Comparison of ENCODE assay signal across 10 cellular contexts in the genomic region with DNA sequence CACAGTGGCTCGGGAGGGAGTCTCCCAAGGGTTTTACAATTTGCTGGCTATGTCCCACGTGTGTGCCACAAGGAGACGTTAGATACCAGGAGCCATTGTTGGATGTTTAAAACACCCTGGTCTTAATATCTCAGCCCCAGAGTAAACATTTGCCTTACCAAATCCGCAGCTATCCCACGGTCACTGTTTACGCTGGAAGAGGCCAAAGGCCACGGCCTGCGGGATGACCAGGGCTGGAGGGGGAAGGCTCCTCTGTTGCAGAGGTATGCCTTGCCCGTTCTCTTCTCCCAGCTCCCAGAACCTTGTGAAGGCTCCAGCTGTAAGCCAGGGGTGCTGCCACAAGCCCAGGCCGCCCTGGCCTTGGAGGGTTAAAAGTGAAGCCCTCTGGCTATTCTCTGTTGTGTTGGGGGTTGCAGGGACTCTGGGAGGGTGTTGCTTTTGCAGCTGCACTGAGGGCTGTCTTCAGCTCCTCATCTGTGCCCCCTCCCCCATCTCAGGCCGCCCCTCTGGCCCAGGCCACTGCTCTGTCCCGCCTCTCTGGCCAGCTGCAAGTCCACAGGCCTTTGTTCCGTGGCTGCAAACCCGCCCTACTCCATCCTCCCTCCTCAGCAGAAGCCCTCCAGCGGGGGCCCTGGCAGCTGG. TPM values are rescaled to one million over a fixed set of nuclear protein-coding genes. Genes with fewer than 3 reads are reported as not detected.
DNase-seq lines count a peak whose midpoint lies in the region; ATAC-seq, FAIRE-seq and TF ChIP-seq lines count a peak whose summit lies in the region.
"Had no signal": no experiment of that assay in that cellular context is flagged by ENCODE, and none has a peak within 500 bp of the region (broad histone marks: within the 10 kb centered on the region; RNA-seq: fewer than 3 reads in every experiment).

No MANE protein-coding gene starts in this region.

- H2AFZ ChIP-seq in Karpas-422 (ENCODE audit: low read length), result no peak overlapping the region

- H3K27me3 Mint-ChIP-seq in central memory CD8-positive, alpha-beta T cell, result peaks cover 28% of the 10 kb centered on the region

- FAIRE-seq in kidney (lab: Jason Lieb, UNC), result no peak
- FAIRE-seq: endometrium had no signal

- intact Hi-C loops in kidney (cut with DNase I), result no loop called here

- no peaks in the 10 kb centered on the region for H3K79me2 ChIP-seq in Karpas-422 (ENCODE audit: low read length)

- peaks cover 62% of the 10 kb centered on the region for H3K4me1 Mint-ChIP-seq in central memory CD8-positive, alpha-beta T cell

- no peak for DNase-seq in central memory CD8-positive, alpha-beta T cell (ENCODE audit: low spot score in 2 of 2)
- peak; percentile 77 for DNase-seq in kidney
- DNase-seq in Karpas-422, result no peak
- DNase-seq in activated T-cell treated with anti-CD3 and anti-CD28 coated beads for 4 hours, result no peak

- H3K27me3 ChIP-seq in HUES48 (ENCODE audit: control insufficient read depth, insufficient read depth, low read length) (peaks cover 9% of the 10 kb centered on the region), Karpas-422 (ENCODE audit: low read length) (no peaks in the 10 kb centered on the region)

- H3K36me3 ChIP-seq in HUES48 (ENCODE audit: control insufficient read depth, insufficient read depth, low read length), result 0 out of 2 replicates have a peak, but pooled peaks cover 3% of the 10 kb centered on the region
- H3K36me3 ChIP-seq in kidney (ENCODE audit: control insufficient read depth in 1 of 2, insufficient read depth in 2 of 2, low read length in 2 of 2), result no peaks in the 10 kb centered on the region
- H3K36me3 ChIP-seq in Karpas-422 (ENCODE audit: insufficient read depth, low read length), result no peaks in the 10 kb centered on the region

- no peaks in the 10 kb centered on the region for H3K9me3 Mint-ChIP-seq in central memory CD8-positive, alpha-beta T cell

- H3K9me2 ChIP-seq in Karpas-422 (replicated peaks; ENCODE audit: insufficient read depth, low read length), result no peaks in the 10 kb centered on the region

- peaks cover 59% of the 10 kb centered on the region for H3K4me1 ChIP-seq in HUES48 (ENCODE audit: control insufficient read depth, insufficient read depth, low read length)
- H3K4me1 ChIP-seq in kidney (ENCODE audit: control insufficient read depth in 1 of 2, insufficient read depth in 1 of 2, low read depth in 1 of 2, low read length in 2 of 2), result peaks cover 40 to 54% of the 10 kb centered on the region in 2 donors
- no peaks in the 10 kb centered on the region for H3K4me1 ChIP-seq in Karpas-422 (ENCODE audit: low read length)

- H3K36me3 Mint-ChIP-seq in central memory CD8-positive, alpha-beta T cell (ENCODE audit: insufficient read depth), result peaks cover 6% of the 10 kb centered on the region

- TF ChIP-seq CTCF in kidney (IDR thresholded peaks at IDR 0.05; ENCODE audit: borderline replicate concordance, extremely low read depth, insufficient read depth), result no peak

- ATAC-seq in central memory CD8-positive, alpha-beta T cell (replicated peaks; ENCODE audit: extremely low read depth, poor library complexity, severe bottlenecking), result no peak
- ATAC-seq in HG02588 (IDR thresholded peaks at IDR 0.05; ENCODE audit: unreplicated experiment) (no peak), HG02763 (IDR thresholded peaks at IDR 0.05; ENCODE audit: unreplicated experiment) (no peak)

- no peak overlapping the region for H3K4me2 ChIP-seq in Karpas-422 (ENCODE audit: low read depth, low read length, poor library complexity, severe bottlenecking)

- no peaks in the 10 kb centered on the region for H4K20me1 ChIP-seq in Karpas-422 (ENCODE audit: insufficient read depth, low read depth, low read length)

- H3K27ac Mint-ChIP-seq in central memory CD8-positive, alpha-beta T cell (ENCODE audit: low read depth), result peak overlapping the region; percentile 23

- no peaks in the 10 kb centered on the region for H3K9me3 ChIP-seq in HUES48 (ENCODE audit: control insufficient read depth, insufficient read depth, low read length)
- no peaks in the 10 kb centered on the region for H3K9me3 ChIP-seq in kidney (ENCODE audit: control insufficient read depth in 1 of 2, low read length in 2 of 2)
- no peaks in the 10 kb centered on the region for H3K9me3 ChIP-seq in Karpas-422 (ENCODE audit: low read length)

- H3K4me3 ChIP-seq in HUES48 (ENCODE audit: low read depth, low read length) (peak overlapping the region; percentile 81), kidney (ENCODE audit: low read length in 2 of 2) (peak overlapping the region in 1 of 2 donors; percentile 65), skin epidermis (peak overlapping the region in 2 of 7 experiments; percentile 62 to 90), Karpas-422 (ENCODE audit: low read length) (no peak overlapping the region)

- peak overlapping the region; percentile 53 for H3K27ac ChIP-seq in HUES48 (ENCODE audit: low read depth, low read length)
- peak overlapping the region; percentile 93 to 95 for H3K27ac ChIP-seq in kidney (ENCODE audit: low read depth in 2 of 2, low read length in 2 of 2)
- peak overlapping the region in 12 of 21 experiments; percentile 32 to 98 (median 92) for H3K27ac ChIP-seq in skin epidermis
- no peak overlapping the region for H3K27ac ChIP-seq in Karpas-422 (ENCODE audit: low read length)
- H3K27ac ChIP-seq: VCaP had no signal

- H3K9ac ChIP-seq in HUES48 (ENCODE audit: low read depth, low read length) (no peak overlapping the region), kidney (ENCODE audit: low read length in 2 of 2) (peak overlapping the region in 1 of 2 donors; percentile 72), Karpas-422 (ENCODE audit: low read length) (no peak overlapping the region)

- peak overlapping the region; percentile 80 for H3K4me3 Mint-ChIP-seq in central memory CD8-positive, alpha-beta T cell

RNA-seq across cellular contexts. Expression of a gene that starts 2.4 kb away (rescaled TPM):
- 127 TPM for total RNA-seq in kidney
- 51.9 TPM for polyA plus RNA-seq in kidney (ENCODE audit: insufficient read depth, low read depth, low replicate concordance)
- total RNA-seq in Karpas-422 (2014; rRNA removed; shearing (Covaris generic); ENCODE audit: low replicate concordance), result not detected in 2 replicates

Comparison
In these comparisons a context has a peak if more than half of its experiments do, and no peak if none do; other contexts are left out.
1. RNA of a gene that starts 2.4 kb away (total RNA-seq): 127 TPM in kidney (single experiment); not detected in Karpas-422; every median in the first group is over 100 times any median in the second.